Comparison of ENCODE assay signal across 22 cellular contexts in the genomic region with DNA sequence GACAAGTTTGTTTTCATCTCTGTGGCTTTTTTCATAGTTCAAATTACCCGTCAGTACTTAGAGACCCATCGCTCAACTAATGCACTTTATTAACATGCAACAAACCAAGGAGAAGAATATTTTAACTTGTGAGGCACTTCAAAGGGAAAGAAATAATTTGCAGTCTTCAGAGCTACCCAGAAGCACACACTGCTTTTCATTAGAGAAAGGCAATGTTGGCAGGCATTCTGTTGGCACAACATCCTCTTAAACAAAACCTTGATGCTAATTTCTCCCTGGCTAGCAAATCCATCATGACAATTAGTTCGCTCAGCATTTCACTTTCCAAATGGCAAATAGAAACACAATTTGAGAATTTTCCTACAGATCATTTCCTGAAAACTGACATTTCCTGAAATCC.
DNase-seq lines count a peak whose midpoint lies in the region; ATAC-seq, FAIRE-seq and TF ChIP-seq lines count a peak whose summit lies in the region.
"Had no signal": no experiment of that assay in that cellular context is flagged by ENCODE, and none has a peak within 500 bp of the region (broad histone marks: within the 10 kb centered on the region; RNA-seq: fewer than 3 reads in every experiment).

No MANE protein-coding gene starts in this region.

- no peaks in the 10 kb centered on the region for H3K9me3 Mint-ChIP-seq in activated T-helper 2 cell treated with anti-CD3 and anti-CD28 coated beads, Interferon-gamma antibody, Interleukin-2, Interleukin-4, amounts not matched to agents 10 μg/mL and 5 μg/mL and 100 μg/mL, durations not matched to agents 14 hours and 24 hours and 36 hours
- H3K9me3 Mint-ChIP-seq in CD14-positive monocyte = peaks cover 0 to 4% (median 0%) of the 10 kb centered on the region in 7 donors
- H3K9me3 Mint-ChIP-seq: CD4-positive, alpha-beta T cell had no signal

- TF ChIP-seq CTCF in CD14-positive monocyte (IDR thresholded peaks at IDR 0.05) = no peak

- H3K27ac ChIP-seq in caudate nucleus (ENCODE audit: low read depth, low read length) = peak overlapping the region; percentile 65
- H3K27ac ChIP-seq: GM23248, PC-9 had no signal

- no peaks in the 10 kb centered on the region for H3K4me1 Mint-ChIP-seq in activated T-helper 2 cell treated with anti-CD3 and anti-CD28 coated beads, Interferon-gamma antibody, Interleukin-2, Interleukin-4, amounts not matched to agents 10 μg/mL and 5 μg/mL and 100 μg/mL, durations not matched to agents 14 hours and 24 hours and 36 hours (ENCODE audit: low read depth)
- H3K4me1 Mint-ChIP-seq in CD14-positive monocyte = no peaks in the 10 kb centered on the region
- H3K4me1 Mint-ChIP-seq: IgD-negative memory B cell had no signal

- H3K36me3 Mint-ChIP-seq in activated T-helper 2 cell treated with anti-CD3 and anti-CD28 coated beads, Interferon-gamma antibody, Interleukin-2, Interleukin-4, amounts not matched to agents 10 μg/mL and 5 μg/mL and 100 μg/mL, durations not matched to agents 14 hours and 24 hours and 36 hours (ENCODE audit: low read depth) = no peaks in the 10 kb centered on the region
- H3K36me3 Mint-ChIP-seq in CD14-positive monocyte = no peaks in the 10 kb centered on the region
- H3K36me3 Mint-ChIP-seq: IgD-negative memory B cell had no signal

- H3K4me3 Mint-ChIP-seq in activated T-helper 2 cell treated with anti-CD3 and anti-CD28 coated beads, Interferon-gamma antibody, Interleukin-2, Interleukin-4, amounts not matched to agents 10 μg/mL and 5 μg/mL and 100 μg/mL, durations not matched to agents 14 hours and 24 hours and 36 hours (ENCODE audit: low read depth) = no peak overlapping the region
- H3K4me3 Mint-ChIP-seq in CD14-positive monocyte = no peak overlapping the region
- H3K4me3 Mint-ChIP-seq: CD4-positive, alpha-beta T cell; IgD-negative memory B cell had no signal

- H3K27me3 Mint-ChIP-seq in activated T-helper 2 cell treated with anti-CD3 and anti-CD28 coated beads, Interferon-gamma antibody, Interleukin-2, Interleukin-4, amounts not matched to agents 10 μg/mL and 5 μg/mL and 100 μg/mL, durations not matched to agents 14 hours and 24 hours and 36 hours (ENCODE audit: low read depth) = no peaks in the 10 kb centered on the region
- H3K27me3 Mint-ChIP-seq in CD14-positive monocyte (ENCODE audit: low read depth in 3 of 3) = peaks cover 0 to 3% (median 0%) of the 10 kb centered on the region in 3 donors
- H3K27me3 Mint-ChIP-seq: CD4-positive, alpha-beta T cell; IgD-negative memory B cell had no signal

- H3K27ac Mint-ChIP-seq in activated T-helper 2 cell treated with anti-CD3 and anti-CD28 coated beads, Interferon-gamma antibody, Interleukin-2, Interleukin-4, amounts not matched to agents 10 μg/mL and 5 μg/mL and 100 μg/mL, durations not matched to agents 14 hours and 24 hours and 36 hours = no peak overlapping the region
- no peak overlapping the region for H3K27ac Mint-ChIP-seq in CD14-positive monocyte
- H3K27ac Mint-ChIP-seq: CD4-positive, alpha-beta T cell; IgD-negative memory B cell had no signal

- intact Hi-C loops in activated T-helper 2 cell treated with anti-CD3 and anti-CD28 coated beads, Interferon-gamma antibody, Interleukin-2, Interleukin-4, amounts not matched to agents 10 μg/mL and 5 μg/mL and 100 μg/mL, durations not matched to agents 14 hours and 24 hours and 36 hours (cut with micrococcal nuclease) = no loop called here
- intact Hi-C loops in CD14-positive monocyte (cut with micrococcal nuclease) = no loop called here

- TF ChIP-seq POLR2A in GM12891 (IDR thresholded peaks at IDR 0.05; ENCODE audit: low read depth, low read length) = no peak

- DNase-seq in NCI-H774 (lab: John Stamatoyannopoulos, UW) (peak; percentile 7), caudate nucleus (lab: John Stamatoyannopoulos, UW) (peak in 18 of 61 donors; percentile 1 to 55 (median 14)), hippocampal formation (lab: John Stamatoyannopoulos, UW) (peak; percentile 5 to 66), occipital lobe (lab: John Stamatoyannopoulos, UW) (peak; percentile 1), GM12891 (ENCODE audit: insufficient read length, low spot score) (no peak), CD14-positive monocyte (ENCODE audit: low spot score) (no peak)
- DNase-seq in activated T-helper 2 cell treated with anti-CD3 and anti-CD28 coated beads, Interferon-gamma antibody, Interleukin-2, Interleukin-4, amounts not matched to agents 10 μg/mL and 5 μg/mL and 100 μg/mL, durations not matched to agents 14 hours and 24 hours and 36 hours (ENCODE audit: low spot score) = no peak
- DNase-seq: CD4-positive, alpha-beta T cell; COR-L47; DMS79 treated with DMSO at 0.1 percent for 48 hours; GM23248; HCEC 1CT; NCI-H1105; NCI-H2029 treated with DMSO at 0.1 percent for 48 hours; NCI-H2171 treated with DMSO at 0.1 percent for 48 hours; NCI-H524 treated with DMSO at 0.1 percent for 48 hours; PC-9; RPMI8226; SHP77 had no signal

- no peak for FAIRE-seq in GM12891 (lab: Jason Lieb, UNC)
- FAIRE-seq: GM12878 had no signal

- ATAC-seq in GM19463 (IDR thresholded peaks at IDR 0.05; ENCODE audit: unreplicated experiment) = no peak
- ATAC-seq: GM12878 had no signal

TF ChIP-seq in GM12891, 5 proteins besides CTCF, POLR2A, EP300 and RAD21:
- no peak for TF ChIP-seq PAX5 (IDR thresholded peaks at IDR 0.05; ENCODE audit: insufficient read depth, low read length, severe bottlenecking)
- TF ChIP-seq POU2F2 (IDR thresholded peaks at IDR 0.05; ENCODE audit: low read depth, low read length) = no peak
- TF ChIP-seq POLR2AphosphoS5 (IDR thresholded peaks at IDR 0.05; ENCODE audit: low read depth, low read length) = no peak
- TF ChIP-seq TAF1 (IDR thresholded peaks at IDR 0.05; ENCODE audit: low read depth, low read length) = no peak
- TF ChIP-seq SPI1 (IDR thresholded peaks at IDR 0.05; ENCODE audit: low read depth, low read length) = no peak

Comparison
In these comparisons a context has a peak if more than half of its experiments do, and no peak if none do; other contexts are left out.
1. DNase-seq: peak in NCI-H774 (single experiment), hippocampal formation (2 of 2) and occipital lobe (single experiment); none in activated T-helper 2 cell treated with anti-CD3 and anti-CD28 coated beads, Interferon-gamma antibody, Interleukin-2, Interleukin-4, amounts not matched to agents 10 μg/mL and 5 μg/mL and 100 μg/mL, durations not matched to agents 14 hours and 24 hours and 36 hours (single experiment), GM12891 (single experiment) and CD14-positive monocyte (single experiment).